In genomic region chr6:34887753-34888440, GRCh38 we compare ENCODE assay signal across 1 cellular context.
TF ChIP-seq lines count a peak whose summit lies in the region.

Gene TAF11 (minus strand): TSS chr6:34888042. CDS start chr6:34887957, 85 bp downstream.

TF ChIP-seq in K562, 482 proteins besides CTCF, POLR2A, EP300 and RAD21 (continued from another document and continues in another):
- TF ChIP-seq HDGF (IDR thresholded peaks at IDR 0.05) (no peak), ZFP30 (CRISPR knock-in tag; IDR thresholded peaks at IDR 0.05; ENCODE audit: borderline replicate concordance) (no peak), BCOR (IDR thresholded peaks at IDR 0.05) (peak; percentile 63), ZNF589 (CRISPR knock-in tag; IDR thresholded peaks at IDR 0.05; ENCODE audit: low read depth) (0 out of 2 replicates have a peak, but pooled peaks have one; percentile 5), SIN3A (IDR thresholded peaks at IDR 0.05; ENCODE audit: borderline replicate concordance in 2 of 2, control insufficient read depth in 1 of 2, low read depth in 2 of 2, low read length in 2 of 2) (peak; percentile 94 to 98), SMAD1 (IDR thresholded peaks at IDR 0.05; ENCODE audit: low read depth, low read length, partially characterized antibody) (peak; percentile 83), KLF10 (CRISPR knock-in tag; IDR thresholded peaks at IDR 0.05) (no peak), AFF4 (CRISPR knock-in tag; IDR thresholded peaks at IDR 0.05) (peak; percentile 69; the same call in 1 of the 2 replicates), E2F6 (IDR thresholded peaks at IDR 0.05; ENCODE audit: borderline replicate concordance in 1 of 2, extremely low read depth in 1 of 2, insufficient read depth in 1 of 2, insufficient read length in 1 of 2, low read depth in 1 of 2, low read length in 1 of 2, poor library complexity in 1 of 2, severe bottlenecking in 1 of 2) (peak; percentile 31 to 71), NR3C1 (CRISPR knock-in tag; IDR thresholded peaks at IDR 0.05) (no peak), ZNF134 (CRISPR knock-in tag; conservative IDR thresholded peaks at IDR 0.05) (no peak), ZNF780A (CRISPR knock-in tag; IDR thresholded peaks at IDR 0.05) (no peak), SREBF1 (IDR thresholded peaks at IDR 0.05; ENCODE audit: borderline replicate concordance, low read depth, low read length) (0 out of 2 replicates have a peak, but pooled peaks have one; percentile 52), SRSF7 (optimal IDR thresholded peaks at IDR 0.05; ENCODE audit: low read depth, low read length) (no peak), MLLT1 (IDR thresholded peaks at IDR 0.05) (peak; percentile 76 to 89; a peak in 2 of 4 replicates), MAFF (IDR thresholded peaks at IDR 0.05; ENCODE audit: low read length) (peak; percentile 41; the same call in 1 of the 2 replicates), GATAD2B (IDR thresholded peaks at IDR 0.05; ENCODE audit: borderline replicate concordance) (peak; percentile 78), NR2C1 (IDR thresholded peaks at IDR 0.05) (peak; percentile 68), NR2C1 (tag; IDR thresholded peaks at IDR 0.05) (peak; percentile 82), GATAD2A (IDR thresholded peaks at IDR 0.05) (no peak), MCM5 (IDR thresholded peaks at IDR 0.05; ENCODE audit: low read depth) (no peak), CREB3L1 (IDR thresholded peaks at IDR 0.05; ENCODE audit: borderline replicate concordance, low read depth) (no peak; the same call in 1 of the 2 replicates), IRF2 (CRISPR knock-in tag; IDR thresholded peaks at IDR 0.05) (no peak), BRD9 (IDR thresholded peaks at IDR 0.05; ENCODE audit: low read depth, partially characterized antibody) (no peak), HDAC6 (IDR thresholded peaks at IDR 0.05; ENCODE audit: low read depth, low read length) (no peak), ZNF76 (CRISPR knock-in tag; IDR thresholded peaks at IDR 0.05; ENCODE audit: borderline replicate concordance) (peak; percentile 69; the same call in 1 of the 2 replicates), ZNF121 (CRISPR knock-in tag; conservative IDR thresholded peaks at IDR 0.05) (no peak), LEF1 (IDR thresholded peaks at IDR 0.05) (no peak), NFE2 (IDR thresholded peaks at IDR 0.05; ENCODE audit: low read depth) (peak; percentile 13; the same call in 1 of the 2 replicates), ZKSCAN3 (CRISPR knock-in tag; IDR thresholded peaks at IDR 0.05) (no peak), ZNF551 (CRISPR knock-in tag; IDR thresholded peaks at IDR 0.05) (no peak), GATA2 (CRISPR knock-in tag; IDR thresholded peaks at IDR 0.05) (peak; percentile 66; the same call in 1 of the 2 replicates), SPI1 (IDR thresholded peaks at IDR 0.05; ENCODE audit: borderline replicate concordance, low read depth, low read length) (0 out of 2 replicates have a peak, but pooled peaks have one; percentile 32), PCBP2 (IDR thresholded peaks at IDR 0.05; ENCODE audit: low read depth, low read length, poor library complexity, severe bottlenecking) (no peak), ETV5 (CRISPR knock-in tag; IDR thresholded peaks at IDR 0.05; ENCODE audit: low read depth) (peak; percentile 81), MED1 (CRISPR knock-in tag; IDR thresholded peaks at IDR 0.05; ENCODE audit: borderline replicate concordance) (0 out of 2 replicates have a peak, but pooled peaks have one; percentile 45), NFIX (CRISPR knock-in tag; IDR thresholded peaks at IDR 0.05; ENCODE audit: low read depth) (no peak), SNIP1 (IDR thresholded peaks at IDR 0.05; ENCODE audit: low read depth) (no peak), HLTF (IDR thresholded peaks at IDR 0.05) (peak; percentile 79; the same call in 1 of the 2 replicates), E2F3 (CRISPR knock-in tag; IDR thresholded peaks at IDR 0.05) (peak; percentile 72), SMARCA5 (IDR thresholded peaks at IDR 0.05) (no peak), NONO (IDR thresholded peaks at IDR 0.05; ENCODE audit: low read depth in 2 of 2, low read length in 1 of 2) (no peak), NR0B1 (IDR thresholded peaks at IDR 0.05; ENCODE audit: partially characterized antibody) (no peak), ZNF354B (CRISPR knock-in tag; IDR thresholded peaks at IDR 0.05) (no peak), ELK1 (CRISPR knock-in tag; IDR thresholded peaks at IDR 0.05) (no peak), ZNF639 (CRISPR knock-in tag; conservative IDR thresholded peaks at IDR 0.05 in 1 of 2, IDR thresholded peaks at IDR 0.05 in 1 of 2) (peak in 1 of 2 experiments; percentile 59; a peak in 1 of 4 replicates), BCLAF1 (IDR thresholded peaks at IDR 0.05; ENCODE audit: borderline replicate concordance in 1 of 2, control insufficient read depth in 1 of 2, low read depth in 2 of 2, low read length in 1 of 2) (no peak; a peak in 1 of 4 replicates), CBFA2T2 (conservative IDR thresholded peaks at IDR 0.05) (no peak), SAP30 (IDR thresholded peaks at IDR 0.05; ENCODE audit: borderline replicate concordance, insufficient read depth, low read depth, low read length, poor library complexity, severe bottlenecking) (peak; percentile 94), KLF1 (tag; IDR thresholded peaks at IDR 0.05) (peak; percentile 74), PYGO2 (tag; IDR thresholded peaks at IDR 0.05) (no peak), ZBTB1 (CRISPR knock-in tag; IDR thresholded peaks at IDR 0.05; ENCODE audit: borderline replicate concordance, low read depth) (peak; percentile 37; the same call in 1 of the 2 replicates), PML (IDR thresholded peaks at IDR 0.05; ENCODE audit: low read length) (peak; percentile 92), ID3 (CRISPR knock-in tag; IDR thresholded peaks at IDR 0.05) (no peak), ID3 (tag; IDR thresholded peaks at IDR 0.05) (0 out of 2 replicates have a peak, but pooled peaks have one; percentile 48), ZNF785 (CRISPR knock-in tag; IDR thresholded peaks at IDR 0.05) (no peak), KDM5B (IDR thresholded peaks at IDR 0.05; ENCODE audit: insufficient replicate concordance, low read depth, low read length) (peak; percentile 90), PHF20 (IDR thresholded peaks at IDR 0.05; ENCODE audit: partially characterized antibody) (peak; percentile 99), ELF1 (tag; IDR thresholded peaks at IDR 0.05) (peak; percentile 97), CC2D1A (IDR thresholded peaks at IDR 0.05) (peak; percentile 81)
